In the genomic region with DNA sequence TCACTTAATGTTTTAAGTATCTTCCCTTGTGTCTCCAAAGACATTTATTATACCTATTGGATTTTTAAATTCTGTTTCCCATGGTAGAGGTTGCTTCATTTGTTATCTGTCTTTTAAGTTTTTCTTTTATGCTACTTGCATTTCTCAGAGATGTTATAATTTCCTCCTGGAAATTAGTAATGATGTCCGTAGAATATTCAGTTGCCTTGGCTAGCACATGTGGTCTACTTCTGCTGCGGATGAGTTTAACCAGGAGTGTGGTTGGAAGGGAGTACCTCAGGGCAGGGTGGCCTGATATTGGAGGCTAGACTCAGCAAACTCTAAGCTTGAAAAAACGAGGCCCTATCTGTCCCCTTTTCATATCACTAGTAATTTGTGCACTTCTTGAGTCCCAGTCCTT, we compare ENCODE assay signal across 12 cellular contexts. TPM values are rescaled to one million over a fixed set of nuclear protein-coding genes. Genes with fewer than 3 reads are reported as not detected.
DNase-seq lines count a peak whose midpoint lies in the region; ATAC-seq lines count a peak whose summit lies in the region.
"Had no signal": no experiment of that assay in that cellular context is flagged by ENCODE, and none has a peak within 500 bp of the region (broad histone marks: within the 10 kb centered on the region; RNA-seq: fewer than 3 reads in every experiment).

No MANE protein-coding gene starts in this region.

- no peak for ATAC-seq in CD4-positive, CD25-positive, alpha-beta regulatory T cell (ENCODE audit: low read depth in 2 of 2)
- no peak for ATAC-seq in activated naive CD8-positive, alpha-beta T cell treated with anti-CD3 and anti-CD28 coated beads, Interleukin-2, amount 50 U/mL, for 24 hours
- no peak for ATAC-seq in naive thymus-derived CD4-positive, alpha-beta T cell

- no peak for DNase-seq in CD4-positive, CD25-positive, alpha-beta regulatory T cell
- no peak for DNase-seq in activated naive CD8-positive, alpha-beta T cell treated with anti-CD3 and anti-CD28 coated beads, Interleukin-2, amount 50 U/mL, for 24 hours
- no peak for DNase-seq in naive thymus-derived CD4-positive, alpha-beta T cell
- DNase-seq in activated effector memory CD4-positive, alpha-beta T cell treated with anti-CD3 and anti-CD28 coated beads, Interleukin-2, amount 50 U/mL, for 16 hours: no peak
- DNase-seq in NCI-H1694 treated with DMSO at 0.1 percent for 48 hours (lab: John Stamatoyannopoulos, UW): no peak
- no peak for DNase-seq in NCI-H82 (lab: John Stamatoyannopoulos, UW)
- DNase-seq: H9, Karpas-422, NCI-H187 treated with DMSO at 0.1 percent for 48 hours had no signal

- H3K9ac ChIP-seq in BLaER1: no peak overlapping the region

- no peak overlapping the region for H3K4me3 Mint-ChIP-seq in CD4-positive, CD25-positive, alpha-beta regulatory T cell
- no peak overlapping the region for H3K4me3 Mint-ChIP-seq in activated naive CD8-positive, alpha-beta T cell treated with anti-CD3 and anti-CD28 coated beads, Interleukin-2, amount 50 U/mL, for 24 hours
- no peak overlapping the region for H3K4me3 Mint-ChIP-seq in naive thymus-derived CD4-positive, alpha-beta T cell
- H3K4me3 Mint-ChIP-seq: CD8-positive, alpha-beta T cell; H9 had no signal

- CTCF ChIA-PET in naive thymus-derived CD4-positive, alpha-beta T cell (lab: Charles Lee): interaction anchor here (1.2 to 6.0 kb wide), 11 partner anchors 10 to 136 kb away, joined by 3 to 47 read pairs (median 13); no protein-coding TSS in a partner anchor

- peak overlapping the region; percentile 17; the same call in 1 of the 2 replicates for H3K4me2 ChIP-seq in BLaER1

- H3K4me1 ChIP-seq in BLaER1: peaks cover 27% of the 10 kb centered on the region
- H3K4me1 ChIP-seq in CD4-positive, CD25-positive, alpha-beta regulatory T cell (ENCODE audit: control insufficient read depth, insufficient read depth, low read length, poor library complexity, severe bottlenecking): peaks cover 47% of the 10 kb centered on the region
- H3K4me1 ChIP-seq in naive thymus-derived CD4-positive, alpha-beta T cell (ENCODE audit: control insufficient read depth in 2 of 2, insufficient read depth in 2 of 2, low read length in 2 of 2): peaks cover 42 to 43% of the 10 kb centered on the region in 2 donors

- H4K20me1 ChIP-seq in BLaER1: peaks cover 56% of the 10 kb centered on the region

- intact Hi-C loops in naive thymus-derived CD4-positive, alpha-beta T cell (cut with micrococcal nuclease): loop anchor here in 1 of 2 donors (2.0 kb wide), 1 partner anchor 74 kb away; no protein-coding TSS in a partner anchor

- H3K36me3 ChIP-seq in BLaER1: 0 out of 2 replicates have a peak, but pooled peaks cover 10% of the 10 kb centered on the region
- no peaks in the 10 kb centered on the region for H3K36me3 ChIP-seq in CD4-positive, CD25-positive, alpha-beta regulatory T cell (ENCODE audit: control insufficient read depth, insufficient read depth, low read length)
- H3K36me3 ChIP-seq in naive thymus-derived CD4-positive, alpha-beta T cell (ENCODE audit: control insufficient read depth in 2 of 3, insufficient read depth in 3 of 3, low read length in 3 of 3): no peaks in the 10 kb centered on the region

- peaks cover 29 to 48% (median 38%) of the 10 kb centered on the region in 4 donors for H3K4me1 Mint-ChIP-seq in CD4-positive, CD25-positive, alpha-beta regulatory T cell
- H3K4me1 Mint-ChIP-seq in activated naive CD8-positive, alpha-beta T cell treated with anti-CD3 and anti-CD28 coated beads, Interleukin-2, amount 50 U/mL, for 24 hours: peaks cover 70% of the 10 kb centered on the region
- peaks cover 31 to 66% (median 53%) of the 10 kb centered on the region in 7 donors for H3K4me1 Mint-ChIP-seq in naive thymus-derived CD4-positive, alpha-beta T cell
- H3K4me1 Mint-ChIP-seq: H9 had no signal

- no peak overlapping the region for H3K4me3 ChIP-seq in BLaER1
- H3K4me3 ChIP-seq in CD4-positive, CD25-positive, alpha-beta regulatory T cell (ENCODE audit: low read depth, low read length): no peak overlapping the region
- no peak overlapping the region for H3K4me3 ChIP-seq in naive thymus-derived CD4-positive, alpha-beta T cell (ENCODE audit: low read length)

- no peaks in the 10 kb centered on the region for H3K9me3 Mint-ChIP-seq in CD4-positive, CD25-positive, alpha-beta regulatory T cell
- no peaks in the 10 kb centered on the region for H3K9me3 Mint-ChIP-seq in activated naive CD8-positive, alpha-beta T cell treated with anti-CD3 and anti-CD28 coated beads, Interleukin-2, amount 50 U/mL, for 24 hours
- no peaks in the 10 kb centered on the region for H3K9me3 Mint-ChIP-seq in naive thymus-derived CD4-positive, alpha-beta T cell
- H3K9me3 Mint-ChIP-seq: CD8-positive, alpha-beta T cell had no signal

- no peaks in the 10 kb centered on the region for H3K27me3 Mint-ChIP-seq in CD4-positive, CD25-positive, alpha-beta regulatory T cell
- H3K27me3 Mint-ChIP-seq in activated naive CD8-positive, alpha-beta T cell treated with anti-CD3 and anti-CD28 coated beads, Interleukin-2, amount 50 U/mL, for 24 hours: no peaks in the 10 kb centered on the region
- H3K27me3 Mint-ChIP-seq in naive thymus-derived CD4-positive, alpha-beta T cell: no peaks in the 10 kb centered on the region

- POLR2A ChIA-PET in naive thymus-derived CD4-positive, alpha-beta T cell (lab: Charles Lee): interaction anchor here (1.1 to 44.4 kb wide), 3 partner anchors 37 to 190 kb away, joined by 3 to 2344 read pairs (median 4); partner anchors contain the start of gene EVL

- H3K9me3 ChIP-seq in BLaER1: peaks cover 9% of the 10 kb centered on the region; the same call in 1 of the 2 replicates
- no peaks in the 10 kb centered on the region for H3K9me3 ChIP-seq in CD4-positive, CD25-positive, alpha-beta regulatory T cell (ENCODE audit: control insufficient read depth in 2 of 2, low read length in 2 of 2)
- H3K9me3 ChIP-seq in naive thymus-derived CD4-positive, alpha-beta T cell (ENCODE audit: control insufficient read depth in 2 of 3, low read length in 3 of 3): no peaks in the 10 kb centered on the region

- H3K27ac Mint-ChIP-seq in CD4-positive, CD25-positive, alpha-beta regulatory T cell: peak overlapping the region; percentile 60 to 93 (median 88)
- peak overlapping the region; percentile 44 for H3K27ac Mint-ChIP-seq in activated naive CD8-positive, alpha-beta T cell treated with anti-CD3 and anti-CD28 coated beads, Interleukin-2, amount 50 U/mL, for 24 hours
- H3K27ac Mint-ChIP-seq in naive thymus-derived CD4-positive, alpha-beta T cell: peak overlapping the region in 8 of 9 donors; percentile 19 to 96 (median 92)

- no peak overlapping the region for H3K27ac ChIP-seq in BLaER1
- no peak overlapping the region for H3K27ac ChIP-seq in CD4-positive, CD25-positive, alpha-beta regulatory T cell (ENCODE audit: insufficient read depth, low read length, poor library complexity, severe bottlenecking)
- H3K27ac ChIP-seq in naive thymus-derived CD4-positive, alpha-beta T cell (ENCODE audit: low read depth, low read length): no peak overlapping the region
- H3K27ac ChIP-seq: RWPE1 had no signal

- H3K36me3 Mint-ChIP-seq in CD4-positive, CD25-positive, alpha-beta regulatory T cell: no peaks in the 10 kb centered on the region
- peaks cover 4% of the 10 kb centered on the region for H3K36me3 Mint-ChIP-seq in activated naive CD8-positive, alpha-beta T cell treated with anti-CD3 and anti-CD28 coated beads, Interleukin-2, amount 50 U/mL, for 24 hours (ENCODE audit: low read depth)
- H3K36me3 Mint-ChIP-seq in naive thymus-derived CD4-positive, alpha-beta T cell: peaks cover 0 to 23% (median 0%) of the 10 kb centered on the region in 5 donors
- H3K36me3 Mint-ChIP-seq: CD8-positive, alpha-beta T cell had no signal

- H3K27me3 ChIP-seq in BLaER1: no peaks in the 10 kb centered on the region
- H3K27me3 ChIP-seq in CD4-positive, CD25-positive, alpha-beta regulatory T cell (ENCODE audit: control insufficient read depth, insufficient read depth, low read length): no peaks in the 10 kb centered on the region
- H3K27me3 ChIP-seq in naive thymus-derived CD4-positive, alpha-beta T cell (ENCODE audit: control insufficient read depth in 2 of 2, insufficient read depth in 2 of 2, low read length in 2 of 2): no peaks in the 10 kb centered on the region

RNA-seq across cellular contexts. Expression of gene EVL, which starts 8.8 kb away (rescaled TPM):
- total RNA-seq in CD4-positive, CD25-positive, alpha-beta regulatory T cell: 1,219 TPM
- 100 to 1,000 TPM; 118 to 141 (median 136) TPM for polyA plus RNA-seq in CD4-positive, CD25-positive, alpha-beta regulatory T cell
- total RNA-seq in naive thymus-derived CD4-positive, alpha-beta T cell: 1,000 to 10,000 TPM in 3 of 5 experiments, 100 to 1,000 TPM in 2; 851 to 1,469 (median 1,230) TPM
- polyA plus RNA-seq in naive thymus-derived CD4-positive, alpha-beta T cell: 100 to 1,000 TPM; 163 to 184 TPM
